In the genomic region with DNA sequence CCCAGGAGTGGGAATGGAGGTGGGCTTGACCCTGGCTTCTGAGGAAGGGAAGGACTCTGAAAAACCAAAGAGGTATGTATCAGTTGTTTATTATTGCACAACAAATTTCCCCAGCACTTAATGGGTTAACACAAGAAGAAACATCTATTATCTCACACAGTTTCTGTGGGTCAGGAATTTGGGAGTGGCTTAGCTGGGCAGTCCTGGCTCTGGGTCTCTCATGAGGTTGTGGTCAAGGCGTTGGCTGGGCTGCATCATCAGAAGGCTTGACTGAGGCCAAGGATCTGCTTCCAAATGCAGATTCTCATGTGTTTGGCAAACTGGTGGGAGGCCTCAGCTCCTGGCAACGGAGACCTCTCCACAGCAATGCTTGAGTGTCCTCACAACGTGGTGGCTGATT, we compare ENCODE assay signal across 18 cellular contexts. TPM values are rescaled to one million over a fixed set of nuclear protein-coding genes. Genes with fewer than 3 reads are reported as not detected.
DNase-seq lines count a peak whose midpoint lies in the region; ATAC-seq and TF ChIP-seq lines count a peak whose summit lies in the region.
"Had no signal": no experiment of that assay in that cellular context is flagged by ENCODE, and none has a peak within 500 bp of the region (broad histone marks: within the 10 kb centered on the region; RNA-seq: fewer than 3 reads in every experiment).

No MANE protein-coding gene starts in this region.

- H3K4me3 Mint-ChIP-seq in endodermal cell = no peak overlapping the region

- BruUV-seq in PC-3 (replicated peaks; lab: Mats Ljungman, UMichigan) = no TSS peak

- peak overlapping the region; percentile 40 for H3K27ac ChIP-seq in PC-3 (ENCODE audit: low read length)
- H3K27ac ChIP-seq in endodermal cell (ENCODE audit: low read depth, low read length) = no peak overlapping the region
- no peak overlapping the region for H3K27ac ChIP-seq in osteoblast (ENCODE audit: low read depth, low read length)
- H3K27ac ChIP-seq: BLaER1, psoas muscle, VCaP had no signal

- H2AFZ ChIP-seq in PC-3 (ENCODE audit: low read length) = no peak overlapping the region
- no peak overlapping the region for H2AFZ ChIP-seq in osteoblast (ENCODE audit: low read length)

- H3K4me1 ChIP-seq in PC-3 (ENCODE audit: insufficient read depth, low read length) (peaks cover 12% of the 10 kb centered on the region), endodermal cell (ENCODE audit: control insufficient read depth, insufficient read depth, low read length) (no peaks in the 10 kb centered on the region), osteoblast (ENCODE audit: insufficient read depth, low read length) (peaks cover 3% of the 10 kb centered on the region)
- H3K4me1 ChIP-seq: psoas muscle had no signal

- no peak for TF ChIP-seq CTCF in PC-3 (conservative IDR thresholded peaks at IDR 0.05; ENCODE audit: low read depth, low read length)
- no peak for TF ChIP-seq CTCF in endodermal cell (conservative IDR thresholded peaks at IDR 0.05)
- TF ChIP-seq CTCF in osteoblast (IDR thresholded peaks at IDR 0.05; ENCODE audit: extremely low read depth, low read depth, low read length) = no peak

- H3K27ac Mint-ChIP-seq in endodermal cell = no peak overlapping the region

- H3K27me3 Mint-ChIP-seq in endodermal cell (ENCODE audit: insufficient read depth) = peaks cover 2% of the 10 kb centered on the region

- POLR2A ChIA-PET in PC-3 (lab: Charles Lee; ENCODE audit: unreplicated experiment) = no interaction called here

- H3K4me1 Mint-ChIP-seq in endodermal cell = peaks cover 4% of the 10 kb centered on the region

- H3K9me3 ChIP-seq in PC-3 (ENCODE audit: low read length) = no peaks in the 10 kb centered on the region
- peaks cover 4% of the 10 kb centered on the region for H3K9me3 ChIP-seq in endodermal cell (ENCODE audit: control insufficient read depth, low read length)
- H3K9me3 ChIP-seq in osteoblast (ENCODE audit: low read depth, low read length) = peaks cover under 1% of the 10 kb centered on the region

- WGBS in endodermal cell (ENCODE audit: insufficient coverage in 1 of 2, insufficient read length in 1 of 2), 2 experiments = 43 to 81% methylated on average over 1 to 3 of the region's 3 CpGs

- peaks cover 13% of the 10 kb centered on the region for H3K9me3 Mint-ChIP-seq in endodermal cell

- H3K36me3 ChIP-seq in PC-3 (ENCODE audit: low read depth, low read length) = no peaks in the 10 kb centered on the region
- no peaks in the 10 kb centered on the region for H3K36me3 ChIP-seq in endodermal cell (ENCODE audit: control insufficient read depth, insufficient read depth, low read length)
- no peaks in the 10 kb centered on the region for H3K36me3 ChIP-seq in osteoblast (ENCODE audit: insufficient read depth, low read length)

- ATAC-seq in PC-3 = peak; percentile 89
- ATAC-seq in HG03378 (IDR thresholded peaks at IDR 0.05; ENCODE audit: unreplicated experiment) = no peak
- no peak for ATAC-seq in HG03457 (IDR thresholded peaks at IDR 0.05; ENCODE audit: unreplicated experiment)
- ATAC-seq: psoas muscle; stimulated activated naive CD8-positive, alpha-beta T cell treated with anti-CD3 and anti-CD28 coated beads, Interleukin-15, Interleukin-2, amounts not matched to agents 100 U/mL and 50 U/mL, for 24 hours had no signal

- H3K9ac ChIP-seq in PC-3 (ENCODE audit: low read length) (peak overlapping the region; percentile 13; the same call in 1 of the 2 replicates), endodermal cell (ENCODE audit: extremely low read depth, low read length, poor library complexity, severe bottlenecking) (no peak overlapping the region)
- H3K9ac ChIP-seq: BLaER1 had no signal

- intact Hi-C loops in PC-3 (cut with micrococcal nuclease) = no loop called here

- no peaks in the 10 kb centered on the region for H3F3A ChIP-seq in PC-3 (ENCODE audit: low read length, unreplicated experiment)

- H3K9me2 ChIP-seq in PC-3 (replicated peaks; ENCODE audit: low read length) = no peaks in the 10 kb centered on the region

- H3K27me3 ChIP-seq in PC-3 (ENCODE audit: low read length) (no peaks in the 10 kb centered on the region), endodermal cell (ENCODE audit: control insufficient read depth, insufficient read depth, low read length, poor library complexity, severe bottlenecking) (no peaks in the 10 kb centered on the region), osteoblast (ENCODE audit: insufficient read depth, low read length) (no peaks in the 10 kb centered on the region)
- H3K27me3 ChIP-seq: BLaER1 had no signal

- H3K4me2 ChIP-seq in PC-3 (ENCODE audit: low read length) (no peak overlapping the region), osteoblast (ENCODE audit: insufficient read depth, low read length) (no peak overlapping the region)
- H3K4me2 ChIP-seq: BLaER1 had no signal

- H3K4me3 ChIP-seq in PC-3 (ENCODE audit: low read length) (no peak overlapping the region), endodermal cell (ENCODE audit: low read length) (no peak overlapping the region), osteoblast (ENCODE audit: insufficient read depth, low read length) (no peak overlapping the region)
- H3K4me3 ChIP-seq: BLaER1, psoas muscle had no signal

- H3K36me3 Mint-ChIP-seq in endodermal cell (ENCODE audit: low read depth) = no peaks in the 10 kb centered on the region

- CTCF ChIA-PET in PC-3 (lab: Charles Lee) = no interaction called here

- no peaks in the 10 kb centered on the region for H3K79me2 ChIP-seq in PC-3 (ENCODE audit: low read length)
- no peaks in the 10 kb centered on the region for H3K79me2 ChIP-seq in osteoblast (ENCODE audit: insufficient read depth, low read length)

- H4K20me1 ChIP-seq in PC-3 (ENCODE audit: low read length) (no peaks in the 10 kb centered on the region), osteoblast (ENCODE audit: insufficient read depth, low read length) (no peaks in the 10 kb centered on the region)
- H4K20me1 ChIP-seq: BLaER1 had no signal

- DNase-seq in ELF-1 (ENCODE audit: low read depth, low spot score) = peak; percentile 37
- peak; percentile 65 for DNase-seq in PC-3
- DNase-seq in endodermal cell = peak; percentile 49
- peak; percentile 77 for DNase-seq in osteoblast (ENCODE audit: insufficient read length, low spot score, missing footprints)
- DNase-seq in stimulated activated CD4-positive, alpha-beta T cell treated with anti-CD3 and anti-CD28 coated beads, Interleukin-15, amount 100 ng/mL, for 24 hours = no peak
- no peak for DNase-seq in activated CD4-positive, alpha-beta T cell treated with anti-CD3 and anti-CD28 coated beads for 1 hour
- DNase-seq: amniotic stem cell; effector CD8-positive, alpha-beta T cell; GF-D8; NCI-H1092 treated with DMSO at 0.1 percent for 48 hours; NCI-H524; psoas muscle; Right ventricle myocardium superior; stimulated activated naive CD8-positive, alpha-beta T cell treated with anti-CD3 and anti-CD28 coated beads, Interleukin-15, Interleukin-2, amounts not matched to agents 100 U/mL and 50 U/mL, for 24 hours had no signal

RNA-seq across cellular contexts. Expression of gene SMIM38, which starts 17.5 kb away (rescaled TPM):
- total RNA-seq in PC-3 (2014; rRNA removed) (0.04 and 0.17 TPM in 2 replicates), endodermal cell (under 1 TPM; 0.20 to 0.64 TPM), osteoblast (under 0.01 and 0.29 TPM in 2 replicates)
- polyA plus RNA-seq in endodermal cell (2013, experiment 1 of 2) = 0.18 TPM
- not detected for polyA plus RNA-seq in endodermal cell (2013, experiment 2 of 2)
- total RNA-seq: Right ventricle myocardium superior had no signal

Comparison
In these comparisons a context has a peak if more than half of its experiments do, and no peak if none do; other contexts are left out.
1. DNase-seq: peak in ELF-1 (single experiment), PC-3 (single experiment), endodermal cell (single experiment) and osteoblast (single experiment); none in stimulated activated CD4-positive, alpha-beta T cell treated with anti-CD3 and anti-CD28 coated beads, Interleukin-15, amount 100 ng/mL, for 24 hours (single experiment) and activated CD4-positive, alpha-beta T cell treated with anti-CD3 and anti-CD28 coated beads for 1 hour (single experiment).